In the genomic region with DNA sequence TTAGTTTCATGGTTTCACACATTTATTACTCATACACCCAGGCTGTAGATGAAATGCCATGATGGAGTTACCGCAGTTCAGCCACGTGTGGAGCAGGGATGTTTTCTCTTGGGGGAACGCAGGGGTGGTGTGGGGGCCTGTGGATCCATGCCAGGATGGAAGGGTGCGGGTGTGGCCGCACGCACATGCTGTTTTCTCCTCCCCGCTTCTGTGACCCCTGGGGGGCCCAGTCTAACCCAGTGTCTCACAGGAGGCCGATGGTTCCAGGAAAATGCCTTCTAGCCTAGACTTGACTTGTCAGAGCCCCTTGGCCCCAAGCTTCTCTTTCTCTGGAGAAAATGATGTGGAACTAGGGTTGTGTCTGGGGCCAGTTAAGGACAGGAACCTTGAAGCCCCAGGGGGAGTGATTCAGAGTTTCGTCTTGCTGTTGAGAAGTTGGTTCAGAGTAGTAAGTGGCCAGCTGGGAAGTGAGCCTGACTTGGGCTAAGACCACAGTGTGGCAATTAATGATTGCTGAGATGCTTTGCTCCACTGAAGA, we compare ENCODE assay signal across 1 cellular context.
TF ChIP-seq lines count a peak whose summit lies in the region.

No MANE protein-coding gene starts in this region.

TF ChIP-seq in K562, 482 proteins besides CTCF, POLR2A, EP300 and RAD21 (continued from another document and continues in another):
- no peak for TF ChIP-seq BRF1 (IDR thresholded peaks at IDR 0.05; ENCODE audit: borderline replicate concordance, extremely low read depth, insufficient read length)
- TF ChIP-seq GABPB2 (CRISPR knock-in tag; conservative IDR thresholded peaks at IDR 0.05), result no peak
- no peak for TF ChIP-seq SMARCA5 (IDR thresholded peaks at IDR 0.05)
- no peak for TF ChIP-seq FOXK1 (CRISPR knock-in tag; IDR thresholded peaks at IDR 0.05; ENCODE audit: borderline replicate concordance)
- no peak for TF ChIP-seq HSF4 (CRISPR knock-in tag; IDR thresholded peaks at IDR 0.05; ENCODE audit: borderline replicate concordance)
- TF ChIP-seq MTA1 (IDR thresholded peaks at IDR 0.05; ENCODE audit: borderline replicate concordance), result no peak
- no peak for TF ChIP-seq FOXP1 (CRISPR knock-in tag; IDR thresholded peaks at IDR 0.05)
- TF ChIP-seq ELF4 (CRISPR knock-in tag; IDR thresholded peaks at IDR 0.05), result no peak
- TF ChIP-seq MEF2A (IDR thresholded peaks at IDR 0.05; ENCODE audit: control insufficient read depth, low read depth, low read length), result no peak
- no peak for TF ChIP-seq ZNF23 (CRISPR knock-in tag; IDR thresholded peaks at IDR 0.05)
- TF ChIP-seq POU5F1 (IDR thresholded peaks at IDR 0.05; ENCODE audit: borderline replicate concordance, low read depth, low read length, partially characterized antibody), result no peak
- TF ChIP-seq MYC (IDR thresholded peaks at IDR 0.05; ENCODE audit: low read depth, low read length), result no peak
- TF ChIP-seq MYC (CRISPR knock-in tag; IDR thresholded peaks at IDR 0.05; ENCODE audit: borderline replicate concordance, low read depth), result peak; percentile 46; the same call in 1 of the 2 replicates
- TF ChIP-seq KAT8 (IDR thresholded peaks at IDR 0.05; ENCODE audit: low read depth), result no peak
- no peak for TF ChIP-seq TAF7 (tag; IDR thresholded peaks at IDR 0.05)
- TF ChIP-seq, protein P1, sequence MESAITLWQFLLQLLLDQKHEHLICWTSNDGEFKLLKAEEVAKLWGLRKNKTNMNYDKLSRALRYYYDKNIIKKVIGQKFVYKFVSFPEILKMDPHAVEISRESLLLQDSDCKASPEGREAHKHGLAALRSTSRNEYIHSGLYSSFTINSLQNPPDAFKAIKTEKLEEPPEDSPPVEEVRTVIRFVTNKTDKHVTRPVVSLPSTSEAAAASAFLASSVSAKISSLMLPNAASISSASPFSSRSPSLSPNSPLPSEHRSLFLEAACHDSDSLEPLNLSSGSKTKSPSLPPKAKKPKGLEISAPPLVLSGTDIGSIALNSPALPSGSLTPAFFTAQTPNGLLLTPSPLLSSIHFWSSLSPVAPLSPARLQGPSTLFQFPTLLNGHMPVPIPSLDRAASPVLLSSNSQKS (CRISPR knock-in tag; IDR thresholded peaks at IDR 0.05), result no peak
- peak; percentile 76; the same call in 1 of the 2 replicates for TF ChIP-seq MECOM (CRISPR knock-in tag; IDR thresholded peaks at IDR 0.05)
- TF ChIP-seq, protein P2, sequence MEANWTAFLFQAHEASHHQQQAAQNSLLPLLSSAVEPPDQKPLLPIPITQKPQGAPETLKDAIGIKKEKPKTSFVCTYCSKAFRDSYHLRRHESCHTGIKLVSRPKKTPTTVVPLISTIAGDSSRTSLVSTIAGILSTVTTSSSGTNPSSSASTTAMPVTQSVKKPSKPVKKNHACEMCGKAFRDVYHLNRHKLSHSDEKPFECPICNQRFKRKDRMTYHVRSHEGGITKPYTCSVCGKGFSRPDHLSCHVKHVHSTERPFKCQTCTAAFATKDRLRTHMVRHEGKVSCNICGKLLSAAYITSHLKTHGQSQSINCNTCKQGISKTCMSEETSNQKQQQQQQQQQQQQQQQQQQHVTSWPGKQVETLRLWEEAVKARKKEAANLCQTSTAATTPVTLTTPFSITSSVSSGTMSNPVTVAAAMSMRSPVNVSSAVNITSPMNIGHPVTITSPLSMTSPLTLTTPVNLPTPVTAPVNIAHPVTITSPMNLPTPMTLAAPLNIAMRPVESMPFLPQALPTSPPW (CRISPR knock-in tag; IDR thresholded peaks at IDR 0.05), result no peak
- no peak for TF ChIP-seq MTF1 (CRISPR knock-in tag; IDR thresholded peaks at IDR 0.05; ENCODE audit: borderline replicate concordance)
- TF ChIP-seq ZNF77 (CRISPR knock-in tag; IDR thresholded peaks at IDR 0.05), result no peak
- no peak for TF ChIP-seq ZNF174 (CRISPR knock-in tag; IDR thresholded peaks at IDR 0.05)
- no peak for TF ChIP-seq CREBBP (IDR thresholded peaks at IDR 0.05; ENCODE audit: low read depth, low read length)
- TF ChIP-seq ZC3H8 (IDR thresholded peaks at IDR 0.05), result no peak
- no peak for TF ChIP-seq ZFPM2 (CRISPR knock-in tag; IDR thresholded peaks at IDR 0.05)
- TF ChIP-seq, protein P3, sequence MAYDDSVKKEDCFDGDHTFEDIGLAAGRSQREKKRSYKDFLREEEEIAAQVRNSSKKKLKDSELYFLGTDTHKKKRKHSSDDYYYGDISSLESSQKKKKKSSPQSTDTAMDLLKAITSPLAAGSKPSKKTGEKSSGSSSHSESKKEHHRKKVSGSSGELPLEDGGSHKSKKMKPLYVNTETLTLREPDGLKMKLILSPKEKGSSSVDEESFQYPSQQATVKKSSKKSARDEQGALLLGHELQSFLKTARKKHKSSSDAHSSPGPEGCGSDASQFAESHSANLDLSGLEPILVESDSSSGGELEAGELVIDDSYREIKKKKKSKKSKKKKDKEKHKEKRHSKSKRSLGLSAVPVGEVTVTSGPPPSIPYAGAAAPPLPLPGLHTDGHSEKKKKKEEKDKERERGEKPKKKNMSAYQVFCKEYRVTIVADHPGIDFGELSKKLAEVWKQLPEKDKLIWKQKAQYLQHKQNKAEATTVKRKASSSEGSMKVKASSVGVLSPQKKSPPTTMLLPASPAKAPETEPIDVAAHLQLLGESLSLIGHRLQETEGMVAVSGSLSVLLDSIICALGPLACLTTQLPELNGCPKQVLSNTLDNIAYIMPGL (CRISPR knock-in tag; IDR thresholded peaks at IDR 0.05), result no peak
- TF ChIP-seq, protein P4, sequence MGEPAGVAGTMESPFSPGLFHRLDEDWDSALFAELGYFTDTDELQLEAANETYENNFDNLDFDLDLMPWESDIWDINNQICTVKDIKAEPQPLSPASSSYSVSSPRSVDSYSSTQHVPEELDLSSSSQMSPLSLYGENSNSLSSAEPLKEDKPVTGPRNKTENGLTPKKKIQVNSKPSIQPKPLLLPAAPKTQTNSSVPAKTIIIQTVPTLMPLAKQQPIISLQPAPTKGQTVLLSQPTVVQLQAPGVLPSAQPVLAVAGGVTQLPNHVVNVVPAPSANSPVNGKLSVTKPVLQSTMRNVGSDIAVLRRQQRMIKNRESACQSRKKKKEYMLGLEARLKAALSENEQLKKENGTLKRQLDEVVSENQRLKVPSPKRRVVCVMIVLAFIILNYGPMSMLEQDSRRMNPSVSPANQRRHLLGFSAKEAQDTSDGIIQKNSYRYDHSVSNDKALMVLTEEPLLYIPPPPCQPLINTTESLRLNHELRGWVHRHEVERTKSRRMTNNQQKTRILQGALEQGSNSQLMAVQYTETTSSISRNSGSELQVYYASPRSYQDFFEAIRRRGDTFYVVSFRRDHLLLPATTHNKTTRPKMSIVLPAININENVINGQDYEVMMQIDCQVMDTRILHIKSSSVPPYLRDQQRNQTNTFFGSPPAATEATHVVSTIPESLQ (CRISPR knock-in tag; IDR thresholded peaks at IDR 0.05), result no peak
- TF ChIP-seq NFE2 (IDR thresholded peaks at IDR 0.05; ENCODE audit: low read depth), result no peak
- TF ChIP-seq, protein P5, sequence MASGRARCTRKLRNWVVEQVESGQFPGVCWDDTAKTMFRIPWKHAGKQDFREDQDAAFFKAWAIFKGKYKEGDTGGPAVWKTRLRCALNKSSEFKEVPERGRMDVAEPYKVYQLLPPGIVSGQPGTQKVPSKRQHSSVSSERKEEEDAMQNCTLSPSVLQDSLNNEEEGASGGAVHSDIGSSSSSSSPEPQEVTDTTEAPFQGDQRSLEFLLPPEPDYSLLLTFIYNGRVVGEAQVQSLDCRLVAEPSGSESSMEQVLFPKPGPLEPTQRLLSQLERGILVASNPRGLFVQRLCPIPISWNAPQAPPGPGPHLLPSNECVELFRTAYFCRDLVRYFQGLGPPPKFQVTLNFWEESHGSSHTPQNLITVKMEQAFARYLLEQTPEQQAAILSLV (tag; IDR thresholded peaks at IDR 0.05), result no peak
- TF ChIP-seq, protein P6, sequence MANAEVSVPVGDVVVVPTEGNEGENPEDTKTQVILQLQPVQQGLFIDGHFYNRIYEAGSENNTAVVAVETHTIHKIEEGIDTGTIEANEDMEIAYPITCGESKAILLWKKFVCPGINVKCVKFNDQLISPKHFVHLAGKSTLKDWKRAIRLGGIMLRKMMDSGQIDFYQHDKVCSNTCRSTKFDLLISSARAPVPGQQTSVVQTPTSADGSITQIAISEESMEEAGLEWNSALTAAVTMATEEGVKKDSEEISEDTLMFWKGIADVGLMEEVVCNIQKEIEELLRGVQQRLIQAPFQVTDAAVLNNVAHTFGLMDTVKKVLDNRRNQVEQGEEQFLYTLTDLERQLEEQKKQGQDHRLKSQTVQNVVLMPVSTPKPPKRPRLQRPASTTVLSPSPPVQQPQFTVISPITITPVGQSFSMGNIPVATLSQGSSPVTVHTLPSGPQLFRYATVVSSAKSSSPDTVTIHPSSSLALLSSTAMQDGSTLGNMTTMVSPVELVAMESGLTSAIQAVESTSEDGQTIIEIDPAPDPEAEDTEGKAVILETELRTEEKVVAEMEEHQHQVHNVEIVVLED (CRISPR knock-in tag; IDR thresholded peaks at IDR 0.05), result no peak
- TF ChIP-seq, protein P7, sequence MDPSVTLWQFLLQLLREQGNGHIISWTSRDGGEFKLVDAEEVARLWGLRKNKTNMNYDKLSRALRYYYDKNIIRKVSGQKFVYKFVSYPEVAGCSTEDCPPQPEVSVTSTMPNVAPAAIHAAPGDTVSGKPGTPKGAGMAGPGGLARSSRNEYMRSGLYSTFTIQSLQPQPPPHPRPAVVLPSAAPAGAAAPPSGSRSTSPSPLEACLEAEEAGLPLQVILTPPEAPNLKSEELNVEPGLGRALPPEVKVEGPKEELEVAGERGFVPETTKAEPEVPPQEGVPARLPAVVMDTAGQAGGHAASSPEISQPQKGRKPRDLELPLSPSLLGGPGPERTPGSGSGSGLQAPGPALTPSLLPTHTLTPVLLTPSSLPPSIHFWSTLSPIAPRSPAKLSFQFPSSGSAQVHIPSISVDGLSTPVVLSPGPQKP (CRISPR knock-in tag; IDR thresholded peaks at IDR 0.05), result no peak
- TF ChIP-seq, protein P8, sequence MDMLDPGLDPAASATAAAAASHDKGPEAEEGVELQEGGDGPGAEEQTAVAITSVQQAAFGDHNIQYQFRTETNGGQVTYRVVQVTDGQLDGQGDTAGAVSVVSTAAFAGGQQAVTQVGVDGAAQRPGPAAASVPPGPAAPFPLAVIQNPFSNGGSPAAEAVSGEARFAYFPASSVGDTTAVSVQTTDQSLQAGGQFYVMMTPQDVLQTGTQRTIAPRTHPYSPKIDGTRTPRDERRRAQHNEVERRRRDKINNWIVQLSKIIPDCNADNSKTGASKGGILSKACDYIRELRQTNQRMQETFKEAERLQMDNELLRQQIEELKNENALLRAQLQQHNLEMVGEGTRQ (CRISPR knock-in tag; IDR thresholded peaks at IDR 0.05), result no peak
- no peak for TF ChIP-seq ZNF263 (CRISPR knock-in tag; IDR thresholded peaks at IDR 0.05; ENCODE audit: borderline replicate concordance)
- no peak for TF ChIP-seq U2AF2 (optimal IDR thresholded peaks at IDR 0.05; ENCODE audit: low read depth, low read length)
- no peak for TF ChIP-seq ZNF3 (CRISPR knock-in tag; IDR thresholded peaks at IDR 0.05)
- no peak for TF ChIP-seq ZC3H11A (IDR thresholded peaks at IDR 0.05; ENCODE audit: low read depth, low read length)
- no peak for TF ChIP-seq LARP7 (IDR thresholded peaks at IDR 0.05)
- TF ChIP-seq ZNF24 (IDR thresholded peaks at IDR 0.05), result no peak
- TF ChIP-seq, protein P9, sequence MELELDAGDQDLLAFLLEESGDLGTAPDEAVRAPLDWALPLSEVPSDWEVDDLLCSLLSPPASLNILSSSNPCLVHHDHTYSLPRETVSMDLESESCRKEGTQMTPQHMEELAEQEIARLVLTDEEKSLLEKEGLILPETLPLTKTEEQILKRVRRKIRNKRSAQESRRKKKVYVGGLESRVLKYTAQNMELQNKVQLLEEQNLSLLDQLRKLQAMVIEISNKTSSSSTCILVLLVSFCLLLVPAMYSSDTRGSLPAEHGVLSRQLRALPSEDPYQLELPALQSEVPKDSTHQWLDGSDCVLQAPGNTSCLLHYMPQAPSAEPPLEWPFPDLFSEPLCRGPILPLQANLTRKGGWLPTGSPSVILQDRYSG (tag; conservative IDR thresholded peaks at IDR 0.05; ENCODE audit: low read depth), result peak; percentile 92
- no peak for TF ChIP-seq SMAD1 (IDR thresholded peaks at IDR 0.05; ENCODE audit: low read depth, low read length, partially characterized antibody)
- TF ChIP-seq ZNF586 (CRISPR knock-in tag; conservative IDR thresholded peaks at IDR 0.05), result no peak
- TF ChIP-seq MEIS2 (IDR thresholded peaks at IDR 0.05; ENCODE audit: partially characterized antibody), result no peak
- peak; percentile 87 for TF ChIP-seq HIVEP1 (CRISPR knock-in tag; IDR thresholded peaks at IDR 0.05)
- TF ChIP-seq ZNF507 (tag; conservative IDR thresholded peaks at IDR 0.05), result no peak
- TF ChIP-seq PHF20 (IDR thresholded peaks at IDR 0.05; ENCODE audit: partially characterized antibody), result no peak
- no peak for TF ChIP-seq XRCC5 (IDR thresholded peaks at IDR 0.05; ENCODE audit: low read depth, low read length)
- TF ChIP-seq, protein P10, sequence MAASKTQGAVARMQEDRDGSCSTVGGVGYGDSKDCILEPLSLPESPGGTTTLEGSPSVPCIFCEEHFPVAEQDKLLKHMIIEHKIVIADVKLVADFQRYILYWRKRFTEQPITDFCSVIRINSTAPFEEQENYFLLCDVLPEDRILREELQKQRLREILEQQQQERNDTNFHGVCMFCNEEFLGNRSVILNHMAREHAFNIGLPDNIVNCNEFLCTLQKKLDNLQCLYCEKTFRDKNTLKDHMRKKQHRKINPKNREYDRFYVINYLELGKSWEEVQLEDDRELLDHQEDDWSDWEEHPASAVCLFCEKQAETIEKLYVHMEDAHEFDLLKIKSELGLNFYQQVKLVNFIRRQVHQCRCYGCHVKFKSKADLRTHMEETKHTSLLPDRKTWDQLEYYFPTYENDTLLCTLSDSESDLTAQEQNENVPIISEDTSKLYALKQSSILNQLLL (CRISPR knock-in tag; IDR thresholded peaks at IDR 0.05; ENCODE audit: borderline replicate concordance), result no peak
- TF ChIP-seq RNF2 (IDR thresholded peaks at IDR 0.05), result no peak
